ENCODE assay signal across 12 cellular contexts in genomic region chr12:63302269-63302940, GRCh38.
A peak's percentile ranks its signal among the peaks of the same experiment; 100 is the strongest.
DNase-seq lines count a peak whose midpoint lies in the region; ATAC-seq lines count a peak whose summit lies in the region.
"Had no signal": no experiment of that assay in that cellular context is flagged by ENCODE, and none has a peak within 500 bp of the region (broad histone marks: within the 10 kb centered on the region; RNA-seq: fewer than 3 reads in every experiment).

No MANE protein-coding gene starts in this region.

- no peaks in the 10 kb centered on the region for H3K27me3 ChIP-seq in mesendoderm (ENCODE audit: insufficient read depth, low read length, poor library complexity)
- H3K27me3 ChIP-seq: spleen had no signal

- no peaks in the 10 kb centered on the region for H3K79me2 ChIP-seq in mesendoderm (ENCODE audit: control insufficient read depth, insufficient read depth, low read length)

- DNase-seq in mesendoderm (peak; percentile 23), GM19238 (ENCODE audit: insufficient read length, low spot score) (no peak), retina (no peak), NCI-H1930 (lab: John Stamatoyannopoulos, UW) (no peak)
- DNase-seq: left cardiac atrium, spleen had no signal

- H3K18ac ChIP-seq in mesendoderm (ENCODE audit: low read length), result peak overlapping the region; percentile 88

- ATAC-seq in GM18867 (IDR thresholded peaks at IDR 0.05; ENCODE audit: unreplicated experiment) (peak; percentile 81), GM21737 (IDR thresholded peaks at IDR 0.05; ENCODE audit: unreplicated experiment) (peak; percentile 70), HG03457 (IDR thresholded peaks at IDR 0.05; ENCODE audit: unreplicated experiment) (peak; percentile 67), GM21367 (IDR thresholded peaks at IDR 0.05; ENCODE audit: unreplicated experiment) (no peak)
- ATAC-seq: HepG2, left cardiac atrium, Panc1 had no signal

- WGBS in mesendoderm (ENCODE audit: extremely low coverage, insufficient coverage, low lambda C conversion rate), result no CpG with 5 or more reads among the region's 7 CpGs

- H3K23ac ChIP-seq in mesendoderm (ENCODE audit: low read length), result no peak overlapping the region

- no peak overlapping the region for H2BK120ac ChIP-seq in mesendoderm (ENCODE audit: low read depth, low read length)

- H3K4me2 ChIP-seq in mesendoderm (ENCODE audit: low read length), result no peak overlapping the region

- no peak overlapping the region for H3K4me3 ChIP-seq in mesendoderm (ENCODE audit: low read length)
- H3K4me3 ChIP-seq: spleen had no signal

- no peak overlapping the region for H4K5ac ChIP-seq in mesendoderm (ENCODE audit: low read length)

- no peak overlapping the region for H3K56ac ChIP-seq in mesendoderm (ENCODE audit: low read length)

- H2BK5ac ChIP-seq in mesendoderm (ENCODE audit: low read length), result no peak overlapping the region

- no peaks in the 10 kb centered on the region for H3K79me1 ChIP-seq in mesendoderm (ENCODE audit: low read length)

- no peak overlapping the region for H3K4ac ChIP-seq in mesendoderm (ENCODE audit: low read depth, low read length)

- H3K36me3 ChIP-seq in mesendoderm (ENCODE audit: control insufficient read depth, insufficient read depth, low read length), result no peaks in the 10 kb centered on the region
- H3K36me3 ChIP-seq: spleen had no signal

- H2BK15ac ChIP-seq in mesendoderm (replicated peaks; ENCODE audit: low read depth), result no peak overlapping the region

- H3K4me1 ChIP-seq in mesendoderm (ENCODE audit: control insufficient read depth, low read depth, low read length), result peaks cover 5% of the 10 kb centered on the region
- H3K4me1 ChIP-seq: spleen had no signal

- H3K9ac ChIP-seq in mesendoderm (ENCODE audit: low read length), result no peak overlapping the region

- H2AK5ac ChIP-seq in mesendoderm (ENCODE audit: low read length), result no peak overlapping the region

- H4K8ac ChIP-seq in mesendoderm (ENCODE audit: low read depth, low read length), result no peak overlapping the region

- H3K27ac ChIP-seq in mesendoderm (ENCODE audit: low read depth, low read length), result peak overlapping the region; percentile 57
- H3K27ac ChIP-seq: spleen had no signal
